Comparison of ENCODE assay signal across 13 cellular contexts in the genomic region with DNA sequence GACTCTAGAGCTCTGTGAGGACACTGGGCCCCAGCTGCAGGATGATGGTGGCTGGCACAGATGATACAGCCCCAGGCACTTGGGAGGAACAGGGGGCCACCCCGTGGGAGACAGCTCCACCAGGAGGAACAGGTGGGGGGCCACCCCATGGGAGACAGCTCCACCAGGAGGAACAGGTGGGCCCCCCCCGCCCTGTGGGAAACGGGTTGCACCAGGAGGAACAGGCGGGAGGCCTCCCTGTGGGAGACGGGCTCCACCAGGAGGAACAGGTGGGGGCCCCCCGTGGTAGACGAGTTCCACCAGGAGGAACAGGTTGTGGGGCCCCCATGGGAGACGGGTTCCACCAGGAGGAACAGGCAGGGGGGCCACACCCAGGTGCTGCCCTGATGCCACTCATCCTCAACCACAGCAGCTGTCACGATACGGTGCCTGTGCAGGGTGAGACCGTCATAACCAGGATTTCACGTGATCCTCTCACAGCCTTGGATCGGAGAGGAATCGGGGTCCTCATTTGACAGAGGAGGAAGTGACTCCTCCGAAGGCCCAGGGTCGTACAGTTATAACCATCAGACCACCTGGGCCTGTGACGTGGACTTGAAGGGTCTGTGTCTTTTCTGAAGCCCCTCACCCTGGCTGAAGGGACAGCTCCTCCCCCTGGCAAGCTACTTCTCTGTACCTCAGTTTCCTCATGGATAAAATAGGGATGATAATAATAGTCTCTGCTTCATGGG.
"Had no signal": no experiment of that assay in that cellular context is flagged by ENCODE, and none has a peak within 500 bp of the region (broad histone marks: within the 10 kb centered on the region; RNA-seq: fewer than 3 reads in every experiment).

No MANE protein-coding gene starts in this region.

- DNase-seq: activated CD4-positive, alpha-beta T cell treated with anti-CD3 and anti-CD28 coated beads, Interleukin-2, amount 50 U/mL, for 1 hour; activated CD4-positive, CD25-positive, alpha-beta regulatory T cell; foreskin keratinocyte; left lung; stimulated activated CD4-positive, alpha-beta T cell treated with anti-CD3 and anti-CD28 coated beads, Interleukin-15, amount 100 ng/mL, for 24 hours; stimulated activated CD4-positive, alpha-beta T cell treated with anti-CD3 and anti-CD28 coated beads, Interleukin-4, amount 100 ng/mL, for 24 hours; T-helper 2 cell; thyroid gland had no signal

- H3K9ac ChIP-seq: parathyroid adenoma had no signal

- H3K9me3 ChIP-seq: thyroid gland had no signal

- H3K4me3 ChIP-seq: breast epithelium, left lung, thyroid gland had no signal

- H3K27ac ChIP-seq: breast epithelium, foreskin keratinocyte, left lung, parathyroid adenoma, thyroid gland had no signal

- ATAC-seq: foreskin keratinocyte, left lung had no signal

- H3K4me1 Mint-ChIP-seq: activated naive CD4-positive, alpha-beta T cell treated with anti-CD3 and anti-CD28 coated beads, Interleukin-2, amount 50 U/mL, for 24 hours had no signal

- H3K4me1 ChIP-seq: breast epithelium, foreskin keratinocyte, left lung, parathyroid adenoma, thyroid gland had no signal

- H3K27me3 ChIP-seq: breast epithelium, left lung, thyroid gland had no signal

- H2AFZ ChIP-seq: parathyroid adenoma had no signal

- H3K36me3 ChIP-seq: breast epithelium, left lung, thyroid gland had no signal

- H3K4me3 Mint-ChIP-seq: activated naive CD4-positive, alpha-beta T cell treated with anti-CD3 and anti-CD28 coated beads, Interleukin-2, amount 50 U/mL, for 24 hours; nephron had no signal

- H3K27ac Mint-ChIP-seq: activated naive CD4-positive, alpha-beta T cell treated with anti-CD3 and anti-CD28 coated beads, Interleukin-2, amount 50 U/mL, for 24 hours; activated T-helper 2 cell treated with anti-CD3 and anti-CD28 coated beads, Interferon-gamma antibody, Interleukin-2, Interleukin-4, amounts not matched to agents 10 μg/mL and 5 μg/mL and 100 μg/mL, durations not matched to agents 14 hours and 24 hours and 36 hours had no signal
